ENCODE assay signal across 27 cellular contexts in the genomic region with DNA sequence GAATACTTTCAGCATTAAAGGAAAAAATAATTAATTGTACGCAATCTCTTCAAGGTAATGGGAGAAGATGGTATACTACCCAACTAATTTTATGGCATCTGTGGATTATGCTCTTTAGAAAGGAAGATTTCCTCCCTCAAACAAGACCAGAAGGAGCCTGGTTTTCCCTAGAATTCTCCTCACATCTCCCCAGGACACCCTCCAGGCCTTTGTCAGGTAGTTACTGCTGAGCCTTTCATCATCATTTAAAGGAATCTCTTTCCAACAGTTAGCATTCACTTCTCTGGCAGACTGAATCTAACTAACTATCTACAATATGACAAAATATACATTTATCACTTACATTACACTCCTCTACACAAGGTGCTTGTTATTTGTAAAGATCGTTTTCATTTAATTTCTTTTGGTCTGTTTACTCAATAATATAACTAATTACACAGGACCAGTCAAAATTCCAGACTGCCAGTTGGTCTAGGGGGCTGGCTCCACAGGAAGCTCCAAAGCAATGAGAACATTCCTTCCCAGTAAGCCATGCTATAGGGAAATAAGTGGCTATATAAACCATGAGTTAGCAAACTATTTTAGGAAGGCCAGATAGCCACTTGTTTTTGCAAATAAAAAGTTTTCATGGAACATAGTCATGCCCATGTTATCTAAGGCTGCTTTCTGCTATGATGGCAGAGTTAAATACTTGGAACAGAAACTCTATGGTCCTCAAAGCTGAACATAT. TPM values are rescaled to one million over a fixed set of nuclear protein-coding genes. Genes with fewer than 3 reads are reported as not detected.
DNase-seq lines count a peak whose midpoint lies in the region; ATAC-seq lines count a peak whose summit lies in the region.
"Had no signal": no experiment of that assay in that cellular context is flagged by ENCODE, and none has a peak within 500 bp of the region (broad histone marks: within the 10 kb centered on the region; RNA-seq: fewer than 3 reads in every experiment).

No MANE protein-coding gene starts in this region.

- H3K9me3 ChIP-seq in HUES64 (ENCODE audit: insufficient read depth, low read depth, low read length) = no peaks in the 10 kb centered on the region
- H3K9me3 ChIP-seq: gastroesophageal sphincter had no signal

- H3K36me3 ChIP-seq in HUES64 (ENCODE audit: insufficient read depth, low read length) = no peaks in the 10 kb centered on the region
- H3K36me3 ChIP-seq: gastroesophageal sphincter had no signal

- ATAC-seq in GM18520 (IDR thresholded peaks at IDR 0.05; ENCODE audit: unreplicated experiment) = no peak
- no peak for ATAC-seq in HG03139 (IDR thresholded peaks at IDR 0.05; ENCODE audit: unreplicated experiment)
- no peak for ATAC-seq in HG02884 (IDR thresholded peaks at IDR 0.05; ENCODE audit: unreplicated experiment)
- no peak for ATAC-seq in GM21515 (IDR thresholded peaks at IDR 0.05; ENCODE audit: unreplicated experiment)
- ATAC-seq: CD8-positive, alpha-beta T cell; esophagus mucosa; gastroesophageal sphincter had no signal

- H3K4me1 ChIP-seq in HUES64 (ENCODE audit: insufficient read depth, low read length) = peaks cover 17% of the 10 kb centered on the region
- H3K4me1 ChIP-seq: gastroesophageal sphincter had no signal

- no CpG with 5 or more reads among the region's 2 CpGs for WGBS in HUES64

- peak; percentile 13 for DNase-seq in AG08395 (ENCODE audit: low spot score)
- peak; percentile 33 for DNase-seq in dermis blood vessel endothelial cell
- peak; percentile 18 for DNase-seq in iris pigment epithelial cell (ENCODE audit: low read depth)
- DNase-seq: activated CD4-positive, alpha-beta T cell treated with anti-CD3 and anti-CD28 coated beads, Interleukin-2, amount 50 U/mL, for 48 hours; activated CD4-positive, CD25-positive, alpha-beta regulatory T cell; activated effector memory CD4-positive, alpha-beta T cell treated with Interleukin-2 at 50 U/mL for 16 hours; activated naive CD8-positive, alpha-beta T cell treated with anti-CD3 and anti-CD28 coated beads, Interleukin-2, amount 10 ng/mL, durations not matched to agents 7 days and 5 days; activated T-cell treated with anti-CD3 and anti-CD28 coated beads for 4 hours; CD8-positive, alpha-beta T cell; cerebellar nuclear complex; DMS 273 treated with DMSO at 0.1 percent for 48 hours; effector memory CD4-positive, alpha-beta T cell; KG1; NCI-H1436 treated with DMSO at 0.1 percent for 48 hours; NCI-H2107; NCI-H510A treated with DMSO at 0.1 percent for 48 hours; occipital lobe; stimulated activated CD4-positive, alpha-beta T cell treated with anti-CD3 and anti-CD28 coated beads, Interleukin-1b, Interleukin-23, amount 100 ng/mL, for 48 hours had no signal

- H3K27ac ChIP-seq in HUES64 (ENCODE audit: low read depth, low read length) = peak overlapping the region; percentile 68
- H3K27ac ChIP-seq: gastroesophageal sphincter, skin epidermis had no signal

- no peaks in the 10 kb centered on the region for H3K27me3 ChIP-seq in HUES64 (ENCODE audit: insufficient read depth, low read length)
- H3K27me3 ChIP-seq: gastroesophageal sphincter had no signal

- H3K4me3 ChIP-seq in HUES64 (ENCODE audit: low read length) = 0 out of 2 replicates have a peak overlapping the region, but pooled peaks have one; percentile 1
- H3K4me3 ChIP-seq: gastroesophageal sphincter, lung, skin epidermis had no signal

- no peak overlapping the region for H3K9ac ChIP-seq in HUES64 (ENCODE audit: low read depth, low read length)

RNA-seq across cellular contexts. Expression of a gene that starts 19.1 kb away (rescaled TPM):
- polyA plus RNA-seq in HUES64 (2013, experiment 1 of 2) = 31.7 TPM
- polyA plus RNA-seq in HUES64 (2013, experiment 2 of 2) = 35.8 TPM
- total RNA-seq in dermis blood vessel endothelial cell = 37.9 and 50.7 TPM in 2 replicates

RNA-seq across cellular contexts. Expression of a gene that starts 35.1 kb away (rescaled TPM):
- 5.4 TPM for polyA plus RNA-seq in HUES64 (2013, experiment 1 of 2)
- 6.9 TPM for polyA plus RNA-seq in HUES64 (2013, experiment 2 of 2)
- total RNA-seq in dermis blood vessel endothelial cell = 14.0 and 16.8 TPM in 2 replicates

RNA-seq across cellular contexts. Expression of a gene that starts 52.0 kb away (rescaled TPM):
- 1.1 TPM for polyA plus RNA-seq in HUES64 (2013, experiment 1 of 2)
- 1.3 TPM for polyA plus RNA-seq in HUES64 (2013, experiment 2 of 2)
- 0.51 and 0.79 TPM in 2 replicates for total RNA-seq in dermis blood vessel endothelial cell
- total RNA-seq: CD8-positive, alpha-beta T cell had no signal
